Comparison of ENCODE assay signal across 8 cellular contexts in the genomic region with DNA sequence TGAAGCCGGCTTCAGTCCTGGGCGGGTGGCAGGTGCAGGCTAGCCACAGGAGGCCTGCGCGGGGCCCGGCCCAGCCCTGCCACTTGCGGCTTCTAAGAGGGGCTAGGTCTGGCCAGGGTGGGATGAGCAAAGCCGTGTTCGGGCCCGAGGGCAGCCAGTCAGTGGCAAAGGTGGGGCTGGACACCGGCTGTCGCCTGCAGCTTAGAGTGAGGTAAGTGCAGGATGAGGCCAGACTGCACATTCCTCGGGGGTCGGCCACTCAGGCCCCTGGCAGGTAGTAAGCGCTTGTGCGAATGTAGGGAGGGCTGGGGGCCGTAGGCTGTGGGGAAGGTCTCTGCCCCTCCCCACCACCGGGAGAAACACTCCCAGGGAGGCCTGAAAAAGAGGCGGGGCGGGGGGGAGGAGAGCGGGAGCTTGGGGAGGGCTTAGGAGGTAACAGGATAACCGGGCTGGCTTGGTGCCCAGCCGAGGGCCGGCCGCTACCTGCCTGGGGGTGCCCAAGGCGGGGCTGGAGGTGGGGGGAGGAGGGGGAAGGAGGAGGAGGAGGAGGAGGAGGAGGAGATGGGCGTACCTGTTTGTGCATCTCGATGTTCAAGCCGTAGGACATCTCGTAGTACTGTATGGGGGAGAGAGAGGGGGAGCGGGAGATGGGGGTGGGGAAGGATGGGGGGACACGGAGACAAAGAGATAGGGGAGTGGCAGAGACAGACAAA. TPM values are rescaled to one million over a fixed set of nuclear protein-coding genes. Genes with fewer than 3 reads are reported as not detected.
A peak's percentile ranks its signal among the peaks of the same experiment; 100 is the strongest.
DNase-seq lines count a peak whose midpoint lies in the region; ATAC-seq, FAIRE-seq and TF ChIP-seq lines count a peak whose summit lies in the region.

No MANE protein-coding gene starts in this region.

- H3K4me1 ChIP-seq in RWPE2 (ENCODE audit: insufficient read depth, poor library complexity, severe bottlenecking), result peaks cover 36% of the 10 kb centered on the region
- no peaks in the 10 kb centered on the region for H3K4me1 ChIP-seq in urinary bladder (ENCODE audit: insufficient read depth)
- H3K4me1 ChIP-seq in MM.1S (ENCODE audit: low read length), result no peaks in the 10 kb centered on the region

- peak overlapping the region; percentile 0 for H3K4me3 ChIP-seq in RWPE2 (ENCODE audit: severe bottlenecking)
- no peak overlapping the region for H3K4me3 ChIP-seq in urinary bladder (ENCODE audit: low read depth, low read length)
- no peak overlapping the region for H3K4me3 ChIP-seq in MM.1S (ENCODE audit: low read length)

- no peaks in the 10 kb centered on the region for H3K9me2 ChIP-seq in MM.1S (replicated peaks; ENCODE audit: insufficient read depth, low read length)

- H3F3A ChIP-seq in MM.1S (ENCODE audit: insufficient read depth, low read length), result no peaks in the 10 kb centered on the region

- H3K36me3 ChIP-seq in RWPE2 (ENCODE audit: low read depth) (peaks cover 70% of the 10 kb centered on the region), urinary bladder (ENCODE audit: insufficient read depth) (peaks cover 6% of the 10 kb centered on the region), MM.1S (replicated peaks; ENCODE audit: insufficient read depth, low read length) (no peaks in the 10 kb centered on the region)

- H4K20me1 ChIP-seq in MM.1S (ENCODE audit: insufficient read depth, low read length), result no peaks in the 10 kb centered on the region

- DNase-seq in NCI-H524 (lab: John Stamatoyannopoulos, UW) (peak; percentile 44 to 75), NCI-H524 treated with DMSO at 0.1 percent for 48 hours (lab: John Stamatoyannopoulos, UW) (no peak), RWPE2 (ENCODE audit: low spot score) (peak; percentile 91), left kidney (ENCODE audit: low read depth, low spot score) (peak; percentile 53), MM.1S (no peak), GM19239 (ENCODE audit: insufficient read length, low spot score) (no peak)

- 59% methylated on average over 31 of the region's 31 CpGs for WGBS in urinary bladder

- no peak overlapping the region for H2AFZ ChIP-seq in MM.1S (ENCODE audit: low read length)

- ATAC-seq in RWPE2 (ENCODE audit: low read depth), result peak; percentile 60
- ATAC-seq in GM19023 (IDR thresholded peaks at IDR 0.05; ENCODE audit: unreplicated experiment), result no peak

- no peaks in the 10 kb centered on the region for H3K79me2 ChIP-seq in MM.1S (ENCODE audit: low read length)

- no peaks in the 10 kb centered on the region for H3K27me3 ChIP-seq in RWPE2 (ENCODE audit: insufficient read depth, poor library complexity, severe bottlenecking)
- H3K27me3 ChIP-seq in MM.1S (replicated peaks; ENCODE audit: insufficient read depth, low read length), result peaks cover 49% of the 10 kb centered on the region

- H3K27ac ChIP-seq in RWPE2 (ENCODE audit: poor library complexity, severe bottlenecking), result peak overlapping the region; percentile 96
- peak overlapping the region; percentile 4 for H3K27ac ChIP-seq in urinary bladder (ENCODE audit: low read depth)
- no peak overlapping the region for H3K27ac ChIP-seq in MM.1S (ENCODE audit: low read length)

- TF ChIP-seq CTCF in RWPE2 (IDR thresholded peaks at IDR 0.05; ENCODE audit: poor library complexity, severe bottlenecking) (no peak), MM.1S (IDR thresholded peaks at IDR 0.05; ENCODE audit: low read length) (no peak)

- no peaks in the 10 kb centered on the region for H3K9me3 ChIP-seq in RWPE2 (ENCODE audit: severe bottlenecking)
- H3K9me3 ChIP-seq in MM.1S (replicated peaks; ENCODE audit: insufficient read depth, low read length), result no peaks in the 10 kb centered on the region

- no peak overlapping the region for H3K9ac ChIP-seq in MM.1S (ENCODE audit: low read length)

- FAIRE-seq in GM19239 (lab: Jason Lieb, UNC), result no peak

- H3K4me2 ChIP-seq in MM.1S (ENCODE audit: low read depth, low read length), result no peak overlapping the region

RNA-seq across cellular contexts. Expression of a gene that starts 6.4 kb away (rescaled TPM):
- total RNA-seq in urinary bladder, result 65.0 TPM
- polyA plus RNA-seq in urinary bladder, result 725 TPM

RNA-seq across cellular contexts. Expression of a gene that starts 26.8 kb away (rescaled TPM):
- total RNA-seq in urinary bladder, result 14.1 TPM
- 69.9 TPM for polyA plus RNA-seq in urinary bladder

RNA-seq across cellular contexts. Expression of a gene that starts 38.3 kb away (rescaled TPM):
- 32.1 TPM for total RNA-seq in urinary bladder
- polyA plus RNA-seq in urinary bladder, result 64.7 TPM

Comparison
In these comparisons a context has a peak if more than half of its experiments do, and no peak if none do; other contexts are left out.
1. DNase-seq: peak in NCI-H524 (2 of 2), RWPE2 (single experiment) and left kidney (single experiment); none in NCI-H524 treated with DMSO at 0.1 percent for 48 hours (single experiment), MM.1S (single experiment) and GM19239 (single experiment).